ENCODE assay signal across 9 cellular contexts in the genomic region with DNA sequence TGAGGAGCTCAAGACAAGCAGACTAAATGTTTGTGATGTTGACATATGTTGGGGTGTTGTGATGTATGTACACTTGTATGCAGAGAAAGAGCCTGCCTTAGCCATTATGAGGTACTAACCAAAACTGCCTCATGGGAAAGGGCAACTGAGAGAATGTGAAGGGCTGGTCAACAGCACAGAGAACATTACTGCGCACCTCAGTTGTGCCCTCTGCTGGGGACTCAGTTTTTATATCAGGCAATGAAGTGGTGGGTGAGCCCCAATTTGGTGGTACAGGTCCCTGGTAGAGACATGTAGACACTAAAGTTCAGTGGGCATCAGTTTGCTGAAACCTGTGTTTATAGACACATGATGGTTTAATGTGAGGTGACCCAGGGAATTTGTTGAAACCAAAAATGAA.
DNase-seq lines count a peak whose midpoint lies in the region; ATAC-seq and TF ChIP-seq lines count a peak whose summit lies in the region.
"Had no signal": no experiment of that assay in that cellular context is flagged by ENCODE, and none has a peak within 500 bp of the region (broad histone marks: within the 10 kb centered on the region; RNA-seq: fewer than 3 reads in every experiment).

No MANE protein-coding gene starts in this region.

- TF ChIP-seq CTCF in kidney epithelial cell (IDR thresholded peaks at IDR 0.05; ENCODE audit: insufficient read depth, low read length, poor library complexity, severe bottlenecking) = peak; percentile 46

- no peaks in the 10 kb centered on the region for H3K36me3 Mint-ChIP-seq in activated naive CD4-positive, alpha-beta T cell treated with anti-CD3 and anti-CD28 coated beads, Interleukin-2, amount 10 ng/mL, durations not matched to agents 7 days and 5 days

- H3K4me1 Mint-ChIP-seq in activated naive CD4-positive, alpha-beta T cell treated with anti-CD3 and anti-CD28 coated beads, Interleukin-2, amount 10 ng/mL, durations not matched to agents 7 days and 5 days = no peaks in the 10 kb centered on the region

- H3K27me3 ChIP-seq in kidney epithelial cell (ENCODE audit: control insufficient read depth, insufficient read depth, low read length) = no peaks in the 10 kb centered on the region
- H3K27me3 ChIP-seq: BLaER1 had no signal

- H3K4me3 ChIP-seq in kidney epithelial cell (ENCODE audit: low read depth, low read length) = no peak overlapping the region
- H3K4me3 ChIP-seq: BLaER1 had no signal

- ATAC-seq in HG02884 (IDR thresholded peaks at IDR 0.05; ENCODE audit: unreplicated experiment) (peak; percentile 46), SK-N-SH treated with all-trans-retinoic acid at 6 μM for 48 hours (peak; percentile 73), GM18873 (IDR thresholded peaks at IDR 0.05; ENCODE audit: low FRiP score, unreplicated experiment) (no peak), GM19455 (IDR thresholded peaks at IDR 0.05; ENCODE audit: unreplicated experiment) (no peak)

- DNase-seq in NCI-H1417 (lab: John Stamatoyannopoulos, UW) (peak; percentile 30 to 60 (median 49)), NCI-H1417 treated with DMSO at 0.1 percent for 48 hours (lab: John Stamatoyannopoulos, UW) (no peak), kidney epithelial cell (ENCODE audit: low read depth) (no peak)
- no peak for DNase-seq in activated naive CD4-positive, alpha-beta T cell treated with anti-CD3 and anti-CD28 coated beads, Interleukin-2, amount 10 ng/mL, durations not matched to agents 7 days and 5 days

- no peak overlapping the region for H3K4me3 Mint-ChIP-seq in activated naive CD4-positive, alpha-beta T cell treated with anti-CD3 and anti-CD28 coated beads, Interleukin-2, amount 10 ng/mL, durations not matched to agents 7 days and 5 days

- no peaks in the 10 kb centered on the region for H3K36me3 ChIP-seq in kidney epithelial cell (ENCODE audit: control insufficient read depth, insufficient read depth, low read length)
- H3K36me3 ChIP-seq: BLaER1 had no signal

- no peak overlapping the region for H3K27ac Mint-ChIP-seq in activated naive CD4-positive, alpha-beta T cell treated with anti-CD3 and anti-CD28 coated beads, Interleukin-2, amount 10 ng/mL, durations not matched to agents 7 days and 5 days

- CTCF ChIA-PET in activated naive CD4-positive, alpha-beta T cell treated with anti-CD3 and anti-CD28 coated beads, Interleukin-2, amount 10 ng/mL, durations not matched to agents 7 days and 5 days (lab: Charles Lee) = interaction anchor here (1.4 kb wide), 1 partner anchor 13 kb away, joined by 3 read pairs; no protein-coding TSS in a partner anchor

- no peaks in the 10 kb centered on the region for H3K27me3 Mint-ChIP-seq in activated naive CD4-positive, alpha-beta T cell treated with anti-CD3 and anti-CD28 coated beads, Interleukin-2, amount 10 ng/mL, durations not matched to agents 7 days and 5 days

- no peaks in the 10 kb centered on the region for H3K9me3 Mint-ChIP-seq in activated naive CD4-positive, alpha-beta T cell treated with anti-CD3 and anti-CD28 coated beads, Interleukin-2, amount 10 ng/mL, durations not matched to agents 7 days and 5 days

TF ChIP-seq in SK-N-SH treated with all-trans-retinoic acid at 6 μM for 48 hours, 23 proteins besides CTCF, POLR2A, EP300 and RAD21:
- TF ChIP-seq, protein P1, sequence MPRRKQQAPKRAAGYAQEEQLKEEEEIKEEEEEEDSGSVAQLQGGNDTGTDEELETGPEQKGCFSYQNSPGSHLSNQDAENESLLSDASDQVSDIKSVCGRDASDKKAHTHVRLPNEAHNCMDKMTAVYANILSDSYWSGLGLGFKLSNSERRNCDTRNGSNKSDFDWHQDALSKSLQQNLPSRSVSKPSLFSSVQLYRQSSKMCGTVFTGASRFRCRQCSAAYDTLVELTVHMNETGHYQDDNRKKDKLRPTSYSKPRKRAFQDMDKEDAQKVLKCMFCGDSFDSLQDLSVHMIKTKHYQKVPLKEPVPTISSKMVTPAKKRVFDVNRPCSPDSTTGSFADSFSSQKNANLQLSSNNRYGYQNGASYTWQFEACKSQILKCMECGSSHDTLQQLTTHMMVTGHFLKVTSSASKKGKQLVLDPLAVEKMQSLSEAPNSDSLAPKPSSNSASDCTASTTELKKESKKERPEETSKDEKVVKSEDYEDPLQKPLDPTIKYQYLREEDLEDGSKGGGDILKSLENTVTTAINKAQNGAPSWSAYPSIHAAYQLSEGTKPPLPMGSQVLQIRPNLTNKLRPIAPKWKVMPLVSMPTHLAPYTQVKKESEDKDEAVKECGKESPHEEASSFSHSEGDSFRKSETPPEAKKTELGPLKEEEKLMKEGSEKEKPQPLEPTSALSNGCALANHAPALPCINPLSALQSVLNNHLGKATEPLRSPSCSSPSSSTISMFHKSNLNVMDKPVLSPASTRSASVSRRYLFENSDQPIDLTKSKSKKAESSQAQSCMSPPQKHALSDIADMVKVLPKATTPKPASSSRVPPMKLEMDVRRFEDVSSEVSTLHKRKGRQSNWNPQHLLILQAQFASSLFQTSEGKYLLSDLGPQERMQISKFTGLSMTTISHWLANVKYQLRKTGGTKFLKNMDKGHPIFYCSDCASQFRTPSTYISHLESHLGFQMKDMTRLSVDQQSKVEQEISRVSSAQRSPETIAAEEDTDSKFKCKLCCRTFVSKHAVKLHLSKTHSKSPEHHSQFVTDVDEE (CRISPR knock-in tag; IDR thresholded peaks at IDR 0.05) = no peak
- TF ChIP-seq RARB (CRISPR knock-in tag; IDR thresholded peaks at IDR 0.05) (no peak), TOX (CRISPR knock-in tag; IDR thresholded peaks at IDR 0.05; ENCODE audit: borderline replicate concordance) (no peak), TCF4 (CRISPR knock-in tag; IDR thresholded peaks at IDR 0.05; ENCODE audit: borderline replicate concordance) (no peak), ARNTL (CRISPR knock-in tag; IDR thresholded peaks at IDR 0.05; ENCODE audit: borderline replicate concordance, low read depth) (no peak), CSDC2 (CRISPR knock-in tag; IDR thresholded peaks at IDR 0.05) (no peak)

Comparison
In these comparisons a context has a peak if more than half of its experiments do, and no peak if none do; other contexts are left out.
1. DNase-seq: peak in NCI-H1417 (3 of 3); none in NCI-H1417 treated with DMSO at 0.1 percent for 48 hours (single experiment), kidney epithelial cell (single experiment) and activated naive CD4-positive, alpha-beta T cell treated with anti-CD3 and anti-CD28 coated beads, Interleukin-2, amount 10 ng/mL, durations not matched to agents 7 days and 5 days (single experiment).
2. ATAC-seq: peak in HG02884 (single experiment) and SK-N-SH treated with all-trans-retinoic acid at 6 μM for 48 hours (single experiment); none in GM18873 (single experiment) and GM19455 (single experiment).